In genomic region chr6:98836025-98836961, GRCh38 we compare ENCODE assay signal across 11 cellular contexts. TPM values are rescaled to one million over a fixed set of nuclear protein-coding genes. Genes with fewer than 3 reads are reported as not detected.
A peak's percentile ranks its signal among the peaks of the same experiment; 100 is the strongest.
DNase-seq lines count a peak whose midpoint lies in the region; ATAC-seq and TF ChIP-seq lines count a peak whose summit lies in the region.
"Had no signal": no experiment of that assay in that cellular context is flagged by ENCODE, and none has a peak within 500 bp of the region (broad histone marks: within the 10 kb centered on the region; RNA-seq: fewer than 3 reads in every experiment).

No MANE protein-coding gene starts in this region.

- H3K27me3 Mint-ChIP-seq in CD8-positive, alpha-beta memory T cell = peaks cover 65 to 91% of the 10 kb centered on the region in 2 donors
- peaks cover 51 to 95% (median 68%) of the 10 kb centered on the region in 5 donors for H3K27me3 Mint-ChIP-seq in naive thymus-derived CD8-positive, alpha-beta T cell

- TF ChIP-seq CTCF in astrocyte of the cerebellum (IDR thresholded peaks at IDR 0.05; ENCODE audit: low read depth, low read length, missing control alignments) (no peak), adrenal gland (IDR thresholded peaks at IDR 0.05) (no peak), right atrium auricular region (IDR thresholded peaks at IDR 0.05) (no peak)

- H3K4me1 ChIP-seq in CD8-positive, alpha-beta memory T cell (ENCODE audit: insufficient read depth, low read length) = peaks cover 26% of the 10 kb centered on the region
- H3K4me1 ChIP-seq in HUES48 (ENCODE audit: control insufficient read depth, insufficient read depth, low read length) (peaks cover 46% of the 10 kb centered on the region), adrenal gland (replicated peaks in 1 of 2) (peaks cover 17 to 38% of the 10 kb centered on the region in 2 donors), right atrium auricular region (peaks cover 0 to 48% of the 10 kb centered on the region in 2 donors)

- peaks cover 32 to 45% (median 41%) of the 10 kb centered on the region in 3 donors for H3K4me1 Mint-ChIP-seq in CD8-positive, alpha-beta memory T cell
- peaks cover 31 to 46% (median 34%) of the 10 kb centered on the region in 4 donors for H3K4me1 Mint-ChIP-seq in naive thymus-derived CD8-positive, alpha-beta T cell

- no peak for DNase-seq in CD8-positive, alpha-beta memory T cell
- DNase-seq in astrocyte of the cerebellum (ENCODE audit: low read depth) (no peak), adrenal gland (no peak), EL (no peak), right atrium auricular region (ENCODE audit: low spot score) (no peak), NOMO-1 treated with DMSO at 0.1 percent for 48 hours (lab: John Stamatoyannopoulos, UW; ENCODE audit: unreplicated experiment) (no peak)
- DNase-seq in naive thymus-derived CD8-positive, alpha-beta T cell = no peak
- DNase-seq: NK-92 treated with Interleukin-12 subunit alpha and Interleukin-12 subunit beta, amount 100 ng/mL, for 24 hours; stimulated activated naive CD4-positive, alpha-beta T cell treated with Interleukin-2 at 50 U/mL for 16 hours had no signal

- CTCF ChIA-PET in CD8-positive, alpha-beta memory T cell (lab: Charles Lee) = interaction anchor here (1.2 kb wide), 1 partner anchor 9 kb away, joined by 7 read pairs; no protein-coding TSS in a partner anchor

- H3K27me3 ChIP-seq in CD8-positive, alpha-beta memory T cell (ENCODE audit: insufficient read depth, low read length, poor library complexity, severe bottlenecking) = peaks cover 55% of the 10 kb centered on the region
- H3K27me3 ChIP-seq in HUES48 (ENCODE audit: control insufficient read depth, insufficient read depth, low read length) (peaks cover 96% of the 10 kb centered on the region), adrenal gland (peaks cover 72% of the 10 kb centered on the region), right atrium auricular region (peaks cover 60 to 62% of the 10 kb centered on the region in 2 donors)

- H3K9me3 ChIP-seq in CD8-positive, alpha-beta memory T cell (ENCODE audit: low read length) = no peaks in the 10 kb centered on the region
- H3K9me3 ChIP-seq in HUES48 (ENCODE audit: control insufficient read depth, insufficient read depth, low read length) (no peaks in the 10 kb centered on the region), adrenal gland (replicated peaks in 1 of 3) (no peaks in the 10 kb centered on the region), right atrium auricular region (no peaks in the 10 kb centered on the region)
- H3K9me3 ChIP-seq: pancreas had no signal

- TF ChIP-seq POLR2A in adrenal gland (IDR thresholded peaks at IDR 0.05) = no peak

- POLR2A ChIA-PET in CD8-positive, alpha-beta memory T cell (lab: Charles Lee) = no interaction called here
- POLR2A ChIA-PET in naive thymus-derived CD8-positive, alpha-beta T cell (lab: Charles Lee) = no interaction called here

- peak overlapping the region in 6 of 7 donors; percentile 49 to 87 (median 66) for H3K4me3 Mint-ChIP-seq in CD8-positive, alpha-beta memory T cell
- peak overlapping the region in 9 of 10 donors; percentile 49 to 77 (median 66) for H3K4me3 Mint-ChIP-seq in naive thymus-derived CD8-positive, alpha-beta T cell

- in situ Hi-C loops in astrocyte of the cerebellum (cut with HindIII; ENCODE audit: low sequenced_read_pairs) = no loop called here

- H3K36me3 Mint-ChIP-seq in CD8-positive, alpha-beta memory T cell = peaks cover 0 to 2% (median 0%) of the 10 kb centered on the region in 3 donors
- H3K36me3 Mint-ChIP-seq in naive thymus-derived CD8-positive, alpha-beta T cell = peaks cover 0 to 17% (median 7%) of the 10 kb centered on the region in 3 donors

- H3K36me3 ChIP-seq in CD8-positive, alpha-beta memory T cell (ENCODE audit: insufficient read depth, low read length) = no peaks in the 10 kb centered on the region
- H3K36me3 ChIP-seq in HUES48 (ENCODE audit: control insufficient read depth, insufficient read depth, low read length) (no peaks in the 10 kb centered on the region), adrenal gland (replicated peaks in 1 of 2) (no peaks in the 10 kb centered on the region), right atrium auricular region (no peaks in the 10 kb centered on the region)
- H3K36me3 ChIP-seq: pancreas had no signal

- H3K9ac ChIP-seq in HUES48 (ENCODE audit: low read depth, low read length) = no peak overlapping the region

- no peak for ATAC-seq in naive thymus-derived CD8-positive, alpha-beta T cell
- ATAC-seq: pancreas had no signal

- H3K27ac ChIP-seq in CD8-positive, alpha-beta memory T cell (ENCODE audit: low read depth, low read length) = no peak overlapping the region
- H3K27ac ChIP-seq in HUES48 (ENCODE audit: low read depth, low read length) (no peak overlapping the region), adrenal gland (no peak overlapping the region), right atrium auricular region (no peak overlapping the region)
- H3K27ac ChIP-seq: pancreas had no signal

- H3K4me3 ChIP-seq in CD8-positive, alpha-beta memory T cell (ENCODE audit: low read length) = no peak overlapping the region
- H3K4me3 ChIP-seq in HUES48 (ENCODE audit: low read depth, low read length) (peak overlapping the region; percentile 42), astrocyte of the cerebellum (ENCODE audit: low read depth, low read length) (peak overlapping the region; percentile 59), adrenal gland (no peak overlapping the region), right atrium auricular region (no peak overlapping the region)

- peaks cover 0 to 14% (median 3%) of the 10 kb centered on the region in 5 donors for H3K9me3 Mint-ChIP-seq in CD8-positive, alpha-beta memory T cell
- peaks cover 0 to 8% (median 0%) of the 10 kb centered on the region in 9 donors for H3K9me3 Mint-ChIP-seq in naive thymus-derived CD8-positive, alpha-beta T cell

- 8 to 13% (median 10%) methylated on average over 23 of the region's 23 CpGs for WGBS in adrenal gland, 4 donors

- intact Hi-C loops in adrenal gland (cut with DNase I) = no loop called here

- peak overlapping the region in 1 of 8 donors; percentile 20 for H3K27ac Mint-ChIP-seq in CD8-positive, alpha-beta memory T cell
- H3K27ac Mint-ChIP-seq in naive thymus-derived CD8-positive, alpha-beta T cell = peak overlapping the region in 2 of 10 donors; percentile 19 to 66

RNA-seq across cellular contexts. Expression of gene POU3F2, which starts 1.9 kb away (rescaled TPM):
- not detected for total RNA-seq in CD8-positive, alpha-beta memory T cell
- not detected for polyA plus RNA-seq in CD8-positive, alpha-beta memory T cell
- not detected for total RNA-seq in naive thymus-derived CD8-positive, alpha-beta T cell
- not detected for polyA plus RNA-seq in naive thymus-derived CD8-positive, alpha-beta T cell
- total RNA-seq in adrenal gland = under 1 TPM in 2 of 8 donors, not detected in 6; 0.07 to 0.11 TPM
- polyA plus RNA-seq in adrenal gland = under 1 TPM in 2 of 3 donors, not detected in 1; 0.03 to 0.04 TPM
- not detected for total RNA-seq in right atrium auricular region
- total RNA-seq: pancreas had no signal
- polyA plus RNA-seq: pancreas had no signal

Comparison
In these comparisons a context has a peak if more than half of its experiments do, and no peak if none do; other contexts are left out.
1. H3K4me3 ChIP-seq: peak in HUES48 (single experiment) and astrocyte of the cerebellum (single experiment); none in CD8-positive, alpha-beta memory T cell (single experiment), adrenal gland (0 of 4) and right atrium auricular region (0 of 2).